Comparison of ENCODE assay signal across 9 cellular contexts in genomic region chr3:184227481-184227935, GRCh38. TPM values are rescaled to one million over a fixed set of nuclear protein-coding genes. Genes with fewer than 3 reads are reported as not detected.
DNase-seq lines count a peak whose midpoint lies in the region; ATAC-seq and TF ChIP-seq lines count a peak whose summit lies in the region.
"Had no signal": no experiment of that assay in that cellular context is flagged by ENCODE, and none has a peak within 500 bp of the region (broad histone marks: within the 10 kb centered on the region; RNA-seq: fewer than 3 reads in every experiment).

No MANE protein-coding gene starts in this region.

- H3K27me3 ChIP-seq in naive thymus-derived CD4-positive, alpha-beta T cell (ENCODE audit: control insufficient read depth in 2 of 2, insufficient read depth in 2 of 2, low read length in 2 of 2): peaks cover 4 to 17% of the 10 kb centered on the region in 2 donors

- CTCF ChIA-PET in naive thymus-derived CD4-positive, alpha-beta T cell (lab: Charles Lee): interaction anchor here (0.6 to 3.5 kb wide), 8 partner anchors 10 to 331 kb away, joined by 3 to 40 read pairs (median 4); partner anchors contain the start of gene EEF1AKMT4

- H3K4me1 ChIP-seq in naive thymus-derived CD4-positive, alpha-beta T cell (ENCODE audit: control insufficient read depth in 2 of 2, insufficient read depth in 2 of 2, low read length in 2 of 2): peaks cover 0 to 5% of the 10 kb centered on the region in 2 donors

- H3K4me1 Mint-ChIP-seq in chondrocyte (ENCODE audit: low read depth): peaks cover 12% of the 10 kb centered on the region
- H3K4me1 Mint-ChIP-seq in naive thymus-derived CD4-positive, alpha-beta T cell: peaks cover 8 to 14% (median 10%) of the 10 kb centered on the region in 7 donors

- peak; percentile 8 for DNase-seq in SKM-1 treated with dmso at 0.1 percent for 144 hours (lab: John Stamatoyannopoulos, UW; ENCODE audit: unreplicated experiment)
- DNase-seq in SKM-1 (lab: John Stamatoyannopoulos, UW; ENCODE audit: unreplicated experiment): no peak
- DNase-seq in Kasumi-1 (lab: John Stamatoyannopoulos, UW): peak; percentile 25 to 66
- DNase-seq in chondrocyte (ENCODE audit: low spot score): no peak
- peak; percentile 27 to 59 (median 47) for DNase-seq in naive thymus-derived CD4-positive, alpha-beta T cell
- DNase-seq in DMS153 treated with DMSO at 0.1 percent for 48 hours (lab: John Stamatoyannopoulos, UW; ENCODE audit: unreplicated experiment): no peak

- no peaks in the 10 kb centered on the region for H3K9me3 Mint-ChIP-seq in chondrocyte (ENCODE audit: low read depth)
- H3K9me3 Mint-ChIP-seq in naive thymus-derived CD4-positive, alpha-beta T cell: no peaks in the 10 kb centered on the region

- no peak overlapping the region for H3K4me3 Mint-ChIP-seq in chondrocyte (ENCODE audit: unreplicated experiment)
- H3K4me3 Mint-ChIP-seq in naive thymus-derived CD4-positive, alpha-beta T cell: peak overlapping the region in 2 of 10 donors; percentile 42 to 80

- peak; percentile 83 for TF ChIP-seq CTCF in WI38 (IDR thresholded peaks at IDR 0.05; ENCODE audit: low read depth, low read length)
- TF ChIP-seq CTCF in chondrocyte (IDR thresholded peaks at IDR 0.05): peak; percentile 83

- ATAC-seq in naive thymus-derived CD4-positive, alpha-beta T cell: peak; percentile 48
- no peak for ATAC-seq in GM21619 (IDR thresholded peaks at IDR 0.05; ENCODE audit: unreplicated experiment)

- peaks cover 3% of the 10 kb centered on the region for H3K36me3 Mint-ChIP-seq in chondrocyte (ENCODE audit: low read depth)
- H3K36me3 Mint-ChIP-seq in naive thymus-derived CD4-positive, alpha-beta T cell: no peaks in the 10 kb centered on the region

- no peaks in the 10 kb centered on the region for H3K36me3 ChIP-seq in naive thymus-derived CD4-positive, alpha-beta T cell (ENCODE audit: control insufficient read depth in 2 of 3, insufficient read depth in 3 of 3, low read length in 3 of 3)

- H3K9me3 ChIP-seq in naive thymus-derived CD4-positive, alpha-beta T cell (ENCODE audit: control insufficient read depth in 2 of 3, low read length in 3 of 3): no peaks in the 10 kb centered on the region

- no peak overlapping the region for H3K27ac ChIP-seq in naive thymus-derived CD4-positive, alpha-beta T cell (ENCODE audit: low read depth, low read length)

- peaks cover 47% of the 10 kb centered on the region for H3K27me3 Mint-ChIP-seq in chondrocyte (ENCODE audit: low read depth)
- peaks cover 40 to 63% (median 56%) of the 10 kb centered on the region in 5 donors for H3K27me3 Mint-ChIP-seq in naive thymus-derived CD4-positive, alpha-beta T cell

- POLR2A ChIA-PET in naive thymus-derived CD4-positive, alpha-beta T cell (lab: Charles Lee): interaction anchor here (1.7 kb wide), 1 partner anchor 12 kb away, joined by 3 read pairs; no protein-coding TSS in a partner anchor

- intact Hi-C loops in naive thymus-derived CD4-positive, alpha-beta T cell (cut with micrococcal nuclease): loop anchor here (1.0 to 5.0 kb wide), 5 partner anchors 23 to 317 kb away; partner anchors contain the start of genes ABCF3 (in 1 of the 2) and CAMK2N2 (in 1 of the 2)

- H3K27ac Mint-ChIP-seq in chondrocyte (ENCODE audit: unreplicated experiment): no peak overlapping the region
- no peak overlapping the region for H3K27ac Mint-ChIP-seq in naive thymus-derived CD4-positive, alpha-beta T cell

- H3K4me3 ChIP-seq in WI38 (ENCODE audit: low read depth, low read length): no peak overlapping the region
- no peak overlapping the region for H3K4me3 ChIP-seq in naive thymus-derived CD4-positive, alpha-beta T cell (ENCODE audit: low read length)

RNA-seq across cellular contexts. Expression of gene VWA5B2, which starts 1.9 kb away (rescaled TPM):
- 0.25 TPM in 1 of 3 replicates, not detected in the others for total RNA-seq in chondrocyte
- not detected for total RNA-seq in naive thymus-derived CD4-positive, alpha-beta T cell
- not detected for polyA plus RNA-seq in naive thymus-derived CD4-positive, alpha-beta T cell
- total RNA-seq: dermis microvascular lymphatic vessel endothelial cell had no signal

RNA-seq across cellular contexts. Expression of gene ALG3, which starts 21.3 kb away (rescaled TPM):
- 33.3 to 43.7 TPM (median 36.8 TPM) in 3 replicates for total RNA-seq in chondrocyte
- total RNA-seq in naive thymus-derived CD4-positive, alpha-beta T cell: 10 to 100 TPM; 19.4 to 51.0 (median 39.1) TPM
- 10 to 100 TPM; 51.6 to 80.3 TPM for polyA plus RNA-seq in naive thymus-derived CD4-positive, alpha-beta T cell

RNA-seq across cellular contexts. Expression of gene EEF1AKMT4, which starts 22.0 kb away (rescaled TPM):
- 4.3 to 5.0 TPM (median 4.4 TPM) in 3 replicates for total RNA-seq in chondrocyte
- total RNA-seq in naive thymus-derived CD4-positive, alpha-beta T cell: 1 to 10 TPM in 4 of 5 experiments, under 1 TPM in 1; 0.27 to 6.6 (median 2.2) TPM
- polyA plus RNA-seq in naive thymus-derived CD4-positive, alpha-beta T cell: 1 to 10 TPM; 2.4 to 4.4 TPM

RNA-seq across cellular contexts. Expression of gene CAMK2N2, which starts 33.8 kb away (rescaled TPM):
- 3.2 to 5.3 TPM (median 3.9 TPM) in 3 replicates for total RNA-seq in chondrocyte
- not detected for total RNA-seq in naive thymus-derived CD4-positive, alpha-beta T cell
- not detected for polyA plus RNA-seq in naive thymus-derived CD4-positive, alpha-beta T cell
- total RNA-seq: dermis microvascular lymphatic vessel endothelial cell had no signal

RNA-seq across cellular contexts. Expression of gene ABCF3, which starts 41.5 kb away (rescaled TPM):
- total RNA-seq in chondrocyte: 52.8 to 68.9 TPM (median 53.8 TPM) in 3 replicates
- 100 to 1,000 TPM in 4 of 5 experiments, 10 to 100 TPM in 1; 79.3 to 153 (median 117) TPM for total RNA-seq in naive thymus-derived CD4-positive, alpha-beta T cell
- 10 to 100 TPM; 47.0 to 73.5 TPM for polyA plus RNA-seq in naive thymus-derived CD4-positive, alpha-beta T cell

Comparison
In these comparisons a context has a peak if more than half of its experiments do, and no peak if none do; other contexts are left out.
1. DNase-seq: peak in SKM-1 treated with dmso at 0.1 percent for 144 hours (single experiment), Kasumi-1 (2 of 2) and naive thymus-derived CD4-positive, alpha-beta T cell (9 of 9); none in SKM-1 (single experiment), chondrocyte (single experiment) and DMS153 treated with DMSO at 0.1 percent for 48 hours (single experiment).